9 cellular contexts compared by ENCODE assay signal in genomic region chr1:228465134-228465533, GRCh38. TPM values are rescaled to one million over a fixed set of nuclear protein-coding genes. Genes with fewer than 3 reads are reported as not detected.
DNase-seq lines count a peak whose midpoint lies in the region; ATAC-seq and TF ChIP-seq lines count a peak whose summit lies in the region.
"Had no signal": no experiment of that assay in that cellular context is flagged by ENCODE, and none has a peak within 500 bp of the region (broad histone marks: within the 10 kb centered on the region; RNA-seq: fewer than 3 reads in every experiment).

No MANE protein-coding gene starts in this region.

- H3K4me1 ChIP-seq in lower lobe of right lung, result peaks cover 8% of the 10 kb centered on the region

- H3K9me3 Mint-ChIP-seq in stimulated activated naive CD8-positive, alpha-beta T cell treated with anti-CD3 and anti-CD28 coated beads, Interleukin-15, Interleukin-2, amounts not matched to agents 100 ng/mL and 50 ng/mL, for 24 hours, result no peaks in the 10 kb centered on the region
- H3K9me3 Mint-ChIP-seq in activated naive CD8-positive, alpha-beta T cell treated with anti-CD3 and anti-CD28 coated beads, Interleukin-2, amount 10 ng/mL, durations not matched to agents 7 days and 5 days, result no peaks in the 10 kb centered on the region

- no peak for ATAC-seq in stimulated activated naive CD8-positive, alpha-beta T cell treated with anti-CD3 and anti-CD28 coated beads, Interleukin-15, Interleukin-2, amounts not matched to agents 100 U/mL and 50 U/mL, for 24 hours
- no peak for ATAC-seq in activated naive CD8-positive, alpha-beta T cell treated with anti-CD3 and anti-CD28 coated beads, Interleukin-2, amount 10 ng/mL, durations not matched to agents 7 days and 5 days (ENCODE audit: low read depth)
- ATAC-seq in lower lobe of right lung, result no peak
- no peak for ATAC-seq in HG02623 (IDR thresholded peaks at IDR 0.05; ENCODE audit: unreplicated experiment)
- no peak for ATAC-seq in GM19467 (IDR thresholded peaks at IDR 0.05; ENCODE audit: unreplicated experiment)

- peaks cover 52% of the 10 kb centered on the region for H3K4me1 Mint-ChIP-seq in stimulated activated naive CD8-positive, alpha-beta T cell treated with anti-CD3 and anti-CD28 coated beads, Interleukin-15, Interleukin-2, amounts not matched to agents 100 ng/mL and 50 ng/mL, for 24 hours (ENCODE audit: low read depth)
- peaks cover 58% of the 10 kb centered on the region for H3K4me1 Mint-ChIP-seq in activated naive CD8-positive, alpha-beta T cell treated with anti-CD3 and anti-CD28 coated beads, Interleukin-2, amount 10 ng/mL, durations not matched to agents 7 days and 5 days

- no peak for DNase-seq in stimulated activated naive CD8-positive, alpha-beta T cell treated with anti-CD3 and anti-CD28 coated beads, Interleukin-15, Interleukin-2, amounts not matched to agents 100 U/mL and 50 U/mL, for 24 hours
- no peak for DNase-seq in activated naive CD8-positive, alpha-beta T cell treated with anti-CD3 and anti-CD28 coated beads, Interleukin-2, amount 10 ng/mL, durations not matched to agents 7 days and 5 days
- DNase-seq in lower lobe of right lung (no peak), globus pallidus (ENCODE audit: low spot score) (no peak), putamen (ENCODE audit: low spot score) (no peak)

- peak overlapping the region; percentile 57 for H3K27ac Mint-ChIP-seq in stimulated activated naive CD8-positive, alpha-beta T cell treated with anti-CD3 and anti-CD28 coated beads, Interleukin-15, Interleukin-2, amounts not matched to agents 100 ng/mL and 50 ng/mL, for 24 hours
- H3K27ac Mint-ChIP-seq in activated naive CD8-positive, alpha-beta T cell treated with anti-CD3 and anti-CD28 coated beads, Interleukin-2, amount 10 ng/mL, durations not matched to agents 7 days and 5 days, result peak overlapping the region; percentile 88

- H3K36me3 Mint-ChIP-seq in stimulated activated naive CD8-positive, alpha-beta T cell treated with anti-CD3 and anti-CD28 coated beads, Interleukin-15, Interleukin-2, amounts not matched to agents 100 ng/mL and 50 ng/mL, for 24 hours (ENCODE audit: low read depth), result peaks cover 4% of the 10 kb centered on the region
- H3K36me3 Mint-ChIP-seq in activated naive CD8-positive, alpha-beta T cell treated with anti-CD3 and anti-CD28 coated beads, Interleukin-2, amount 10 ng/mL, durations not matched to agents 7 days and 5 days, result peaks cover 5% of the 10 kb centered on the region

- TF ChIP-seq CTCF in lower lobe of right lung (IDR thresholded peaks at IDR 0.05), result no peak

- H3K9me3 ChIP-seq in lower lobe of right lung, result no peaks in the 10 kb centered on the region

- intact Hi-C loops in lower lobe of right lung (cut with DNase I), result no loop called here

- peaks cover 82% of the 10 kb centered on the region for H3K27me3 ChIP-seq in lower lobe of right lung (ENCODE audit: low read depth)

- no peaks in the 10 kb centered on the region for H3K36me3 ChIP-seq in lower lobe of right lung

- no peak overlapping the region for H3K27ac ChIP-seq in lower lobe of right lung

- H3K4me3 ChIP-seq in lower lobe of right lung, result peak overlapping the region; percentile 25

- peaks cover 65% of the 10 kb centered on the region for H3K27me3 Mint-ChIP-seq in stimulated activated naive CD8-positive, alpha-beta T cell treated with anti-CD3 and anti-CD28 coated beads, Interleukin-15, Interleukin-2, amounts not matched to agents 100 ng/mL and 50 ng/mL, for 24 hours
- peaks cover 20% of the 10 kb centered on the region for H3K27me3 Mint-ChIP-seq in activated naive CD8-positive, alpha-beta T cell treated with anti-CD3 and anti-CD28 coated beads, Interleukin-2, amount 10 ng/mL, durations not matched to agents 7 days and 5 days

- POLR2A ChIA-PET in activated naive CD8-positive, alpha-beta T cell treated with anti-CD3 and anti-CD28 coated beads, Interleukin-2, amount 10 ng/mL, durations not matched to agents 7 days and 5 days (lab: Charles Lee), result interaction anchor here (1.0 to 4.9 kb wide), 15 partner anchors 8 to 383 kb away, joined by 3 to 111 read pairs (median 7); partner anchors contain the start of genes ARF1, GUK1, IBA57 and RNF187

- peak overlapping the region; percentile 90 for H3K4me3 Mint-ChIP-seq in stimulated activated naive CD8-positive, alpha-beta T cell treated with anti-CD3 and anti-CD28 coated beads, Interleukin-15, Interleukin-2, amounts not matched to agents 100 ng/mL and 50 ng/mL, for 24 hours
- peak overlapping the region; percentile 82 for H3K4me3 Mint-ChIP-seq in activated naive CD8-positive, alpha-beta T cell treated with anti-CD3 and anti-CD28 coated beads, Interleukin-2, amount 10 ng/mL, durations not matched to agents 7 days and 5 days

RNA-seq across cellular contexts. Expression of gene RNF187, which starts 22.0 kb away (rescaled TPM):
- total RNA-seq in activated naive CD8-positive, alpha-beta T cell treated with anti-CD3 and anti-CD28 coated beads, Interleukin-2, amount 10 ng/mL, durations not matched to agents 7 days and 5 days, result 100 to 1,000 TPM; 128 to 143 TPM
- 79.8 TPM for total RNA-seq in lower lobe of right lung

RNA-seq across cellular contexts. Expression of gene TRIM17, which starts 48.5 kb away (rescaled TPM):
- 1 to 10 TPM; 3.4 to 4.3 TPM for total RNA-seq in activated naive CD8-positive, alpha-beta T cell treated with anti-CD3 and anti-CD28 coated beads, Interleukin-2, amount 10 ng/mL, durations not matched to agents 7 days and 5 days
- total RNA-seq in lower lobe of right lung, result 2.6 TPM
- total RNA-seq: Daoy had no signal

RNA-seq across cellular contexts. Expression of gene TRIM11, which starts 58.5 kb away (rescaled TPM):
- total RNA-seq in activated naive CD8-positive, alpha-beta T cell treated with anti-CD3 and anti-CD28 coated beads, Interleukin-2, amount 10 ng/mL, durations not matched to agents 7 days and 5 days, result 10 to 100 TPM; 66.6 to 73.2 TPM
- 26.2 TPM for total RNA-seq in lower lobe of right lung
